25 cellular contexts compared by ENCODE assay signal in the genomic region with DNA sequence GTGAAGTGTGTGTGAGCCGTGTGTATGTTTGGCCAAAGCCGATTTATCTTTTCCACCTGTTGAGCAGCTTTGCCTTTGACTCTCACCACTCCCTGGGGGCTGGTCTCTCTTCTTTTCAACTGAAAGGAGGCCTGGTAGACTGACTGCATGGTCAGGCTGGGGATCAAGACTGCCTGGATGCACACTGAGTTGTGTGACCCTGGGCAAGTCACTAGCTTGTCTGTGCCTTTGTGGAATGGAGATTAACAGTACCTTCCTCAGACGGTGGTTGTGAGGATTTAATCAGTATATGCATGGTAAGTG.
DNase-seq lines count a peak whose midpoint lies in the region; FAIRE-seq and TF ChIP-seq lines count a peak whose summit lies in the region.
"Had no signal": no experiment of that assay in that cellular context is flagged by ENCODE, and none has a peak within 500 bp of the region (broad histone marks: within the 10 kb centered on the region; RNA-seq: fewer than 3 reads in every experiment).

No MANE protein-coding gene starts in this region.

- H3K9me3 Mint-ChIP-seq in astrocyte (ENCODE audit: unreplicated experiment) (no peaks in the 10 kb centered on the region), mesothelial cell of epicardium (no peaks in the 10 kb centered on the region), endothelial cell (ENCODE audit: unreplicated experiment) (no peaks in the 10 kb centered on the region)
- H3K9me3 Mint-ChIP-seq: CD14-positive monocyte; CD8-positive, alpha-beta memory T cell had no signal

- H3K27ac Mint-ChIP-seq in astrocyte (ENCODE audit: unreplicated experiment), result no peak overlapping the region
- H3K27ac Mint-ChIP-seq in mesothelial cell of epicardium, result peak overlapping the region; percentile 93
- no peak overlapping the region for H3K27ac Mint-ChIP-seq in endothelial cell (ENCODE audit: unreplicated experiment)
- H3K27ac Mint-ChIP-seq: B cell; CD14-positive monocyte; CD8-positive, alpha-beta memory T cell had no signal

- H3K9ac ChIP-seq in astrocyte (ENCODE audit: low read length), result peak overlapping the region; percentile 21

- no peaks in the 10 kb centered on the region for H3K36me3 ChIP-seq in HEK293 (ENCODE audit: control insufficient read depth in 2 of 2, insufficient read depth in 1 of 2, low read length in 2 of 2)
- H3K36me3 ChIP-seq in astrocyte (ENCODE audit: insufficient read depth, low read length), result no peaks in the 10 kb centered on the region

- POLR2A ChIA-PET in AG04450 (lab: Yijun Ruan, JAX), result no interaction called here
- POLR2A ChIA-PET in HEK293 (lab: Yijun Ruan, JAX), result no interaction called here

- DNase-seq in AG04450 (ENCODE audit: low read depth, low spot score), result no peak
- no peak for DNase-seq in astrocyte (ENCODE audit: low read depth)
- DNase-seq in mesothelial cell of epicardium (ENCODE audit: low spot score in 2 of 2, unreplicated experiment in 2 of 2), result no peak
- no peak for DNase-seq in HuH-7.5 (ENCODE audit: low spot score)
- DNase-seq in endothelial cell (ENCODE audit: low spot score), result no peak
- no peak for DNase-seq in SW480 (ENCODE audit: low spot score)
- DNase-seq: Calu3; CD8-positive, alpha-beta memory T cell; DMS79 treated with DMSO at 0.1 percent for 48 hours; GF-D8; HCEC 1CT; Karpas-422; NCI-H1092 treated with DMSO at 0.1 percent for 48 hours; NCI-H1436; NCI-H187; NCI-H2081 treated with DMSO at 0.1 percent for 48 hours; NCI-H524 treated with DMSO at 0.1 percent for 48 hours; SHP77 had no signal

- H3K4me2 ChIP-seq in astrocyte (ENCODE audit: low read length), result no peak overlapping the region

- H3K27me3 ChIP-seq in AG04450 (ENCODE audit: control insufficient read depth, insufficient read depth, low read length) (no peaks in the 10 kb centered on the region), astrocyte (ENCODE audit: insufficient read depth, low read length) (no peaks in the 10 kb centered on the region)

- CTCF ChIA-PET in AG04450 (lab: Charles Lee), result interaction anchor here (1.6 to 3.0 kb wide), 2 partner anchors 18 to 65 kb away, joined by 8 to 15 read pairs; no protein-coding TSS in a partner anchor
- CTCF ChIA-PET in HEK293 (lab: Yijun Ruan, JAX), result no interaction called here

- H3K27me3 Mint-ChIP-seq in astrocyte (ENCODE audit: low read depth, unreplicated experiment), result no peaks in the 10 kb centered on the region
- no peaks in the 10 kb centered on the region for H3K27me3 Mint-ChIP-seq in mesothelial cell of epicardium (ENCODE audit: low read depth)
- H3K27me3 Mint-ChIP-seq in endothelial cell (ENCODE audit: unreplicated experiment), result peaks cover 3% of the 10 kb centered on the region

- no peaks in the 10 kb centered on the region for H3K9me3 ChIP-seq in AG04450 (ENCODE audit: control insufficient read depth, insufficient read depth, low read length)
- H3K9me3 ChIP-seq in HEK293 (ENCODE audit: control insufficient read depth, insufficient read depth, low read depth, low read length), result no peaks in the 10 kb centered on the region
- H3K9me3 ChIP-seq in astrocyte (ENCODE audit: insufficient read depth, low read depth, low read length), result no peaks in the 10 kb centered on the region

- peaks cover 89% of the 10 kb centered on the region for H3K79me2 ChIP-seq in astrocyte (ENCODE audit: insufficient read depth, low read length)

- peak overlapping the region; percentile 68 for H3K27ac ChIP-seq in AG04450 (ENCODE audit: low read depth, low read length)
- no peak overlapping the region for H3K27ac ChIP-seq in HEK293 (ENCODE audit: extremely low read depth, low read depth, low read length)
- H3K27ac ChIP-seq in astrocyte (ENCODE audit: low read depth, low read length), result peak overlapping the region; percentile 53
- H3K27ac ChIP-seq: HL-60, RWPE1 had no signal

- peaks cover 23% of the 10 kb centered on the region for H4K20me1 ChIP-seq in astrocyte (ENCODE audit: insufficient read depth, low read length)

- no peak overlapping the region for H2AFZ ChIP-seq in astrocyte (ENCODE audit: low read depth, low read length)

- H3K36me3 Mint-ChIP-seq in astrocyte (ENCODE audit: low read depth, unreplicated experiment), result peaks cover 13% of the 10 kb centered on the region
- H3K36me3 Mint-ChIP-seq in mesothelial cell of epicardium, result peaks cover 7% of the 10 kb centered on the region
- peaks cover 7% of the 10 kb centered on the region for H3K36me3 Mint-ChIP-seq in endothelial cell (ENCODE audit: low read depth, unreplicated experiment)
- H3K36me3 Mint-ChIP-seq: CD14-positive monocyte; CD8-positive, alpha-beta memory T cell had no signal

- peaks cover 31% of the 10 kb centered on the region for H3K4me1 Mint-ChIP-seq in astrocyte (ENCODE audit: low read depth, unreplicated experiment)
- H3K4me1 Mint-ChIP-seq in mesothelial cell of epicardium, result peaks cover 72% of the 10 kb centered on the region
- H3K4me1 Mint-ChIP-seq in endothelial cell (ENCODE audit: unreplicated experiment), result peaks cover 50% of the 10 kb centered on the region
- H3K4me1 Mint-ChIP-seq: B cell; CD14-positive monocyte; CD8-positive, alpha-beta memory T cell had no signal

- no peak overlapping the region for H3K4me3 Mint-ChIP-seq in astrocyte (ENCODE audit: unreplicated experiment)
- H3K4me3 Mint-ChIP-seq in mesothelial cell of epicardium, result no peak overlapping the region
- H3K4me3 Mint-ChIP-seq in endothelial cell (ENCODE audit: unreplicated experiment), result no peak overlapping the region
- H3K4me3 Mint-ChIP-seq: B cell; CD14-positive monocyte; CD8-positive, alpha-beta memory T cell had no signal

- TF ChIP-seq CTCF in AG04450 (IDR thresholded peaks at IDR 0.05; ENCODE audit: low read depth, low read length) (no peak), HEK293 (tag by site-specific recombination; IDR thresholded peaks at IDR 0.05) (no peak), astrocyte (IDR thresholded peaks at IDR 0.05; ENCODE audit: insufficient read depth, low read depth, low read length) (no peak), mesothelial cell of epicardium (IDR thresholded peaks at IDR 0.05; ENCODE audit: unreplicated experiment) (no peak), endothelial cell (IDR thresholded peaks at IDR 0.05; ENCODE audit: unreplicated experiment) (no peak)

- no peak for FAIRE-seq in astrocyte (lab: Jason Lieb, UNC)
- FAIRE-seq: GM12892, H1 had no signal

- H3K4me3 ChIP-seq in AG04450 (ENCODE audit: low read depth, low read length), result no peak overlapping the region
- no peak overlapping the region for H3K4me3 ChIP-seq in HEK293 (ENCODE audit: low read depth, low read length)
- H3K4me3 ChIP-seq in astrocyte (ENCODE audit: insufficient read depth, low read depth, low read length), result no peak overlapping the region

- H3K4me1 ChIP-seq in HEK293 (ENCODE audit: control insufficient read depth, insufficient read depth, low read length) (peaks cover 8% of the 10 kb centered on the region), astrocyte (ENCODE audit: insufficient read depth, low read length) (peaks cover 12% of the 10 kb centered on the region)

TF ChIP-seq in HEK293, 187 proteins besides CTCF, POLR2A, EP300 and RAD21:
- TF ChIP-seq ZNF660 (tag by site-specific recombination; IDR thresholded peaks at IDR 0.05) (no peak), ZNF514 (tag by site-specific recombination; IDR thresholded peaks at IDR 0.05) (no peak), SCRT2 (tag by site-specific recombination; IDR thresholded peaks at IDR 0.05) (peak; percentile 82)
TF ChIP-seq in HEK293: peak in this region for 1.
